ENCODE assay signal across 13 cellular contexts in genomic region chr10:110619514-110619913, GRCh38. TPM values are rescaled to one million over a fixed set of nuclear protein-coding genes. Genes with fewer than 3 reads are reported as not detected.
"Had no signal": no experiment of that assay in that cellular context is flagged by ENCODE, and none has a peak within 500 bp of the region (broad histone marks: within the 10 kb centered on the region; RNA-seq: fewer than 3 reads in every experiment).

No MANE protein-coding gene starts in this region.

- H3K27me3 ChIP-seq: heart left ventricle had no signal

- H3K4me3 ChIP-seq: heart left ventricle, smooth muscle cell had no signal

- H3K36me3 ChIP-seq: heart left ventricle had no signal

- H3K27ac ChIP-seq: heart left ventricle had no signal

- H3K4me3 Mint-ChIP-seq: naive thymus-derived CD8-positive, alpha-beta T cell; neural crest cell had no signal

- H3K4me1 Mint-ChIP-seq: neural crest cell had no signal

- H3K9me3 Mint-ChIP-seq: neural crest cell had no signal

- DNase-seq: effector memory CD4-positive, alpha-beta T cell; heart left ventricle; hypothalamus; mammary epithelial cell; naive thymus-derived CD8-positive, alpha-beta T cell; posterior cingulate gyrus; stimulated activated CD4-positive, alpha-beta T cell treated with anti-CD3 and anti-CD28 coated beads, Interleukin-2, amount 100 ng/mL, for 48 hours; stimulated activated naive CD4-positive, alpha-beta T cell treated with Interleukin-2 at 50 U/mL for 16 hours; trophoblast cell had no signal

- ATAC-seq: esophagus mucosa; left lobe of liver; naive thymus-derived CD8-positive, alpha-beta T cell had no signal

- H3K4me2 ChIP-seq: smooth muscle cell had no signal

RNA-seq across cellular contexts. Expression of gene RBM20, which starts 24.6 kb away (rescaled TPM):
- polyA plus RNA-seq: mammary epithelial cell had no signal
